Comparison of ENCODE assay signal across 8 cellular contexts in genomic region chr9:123360161-123361085, GRCh38. TPM values are rescaled to one million over a fixed set of nuclear protein-coding genes. Genes with fewer than 3 reads are reported as not detected.
DNase-seq lines count a peak whose midpoint lies in the region; ATAC-seq and TF ChIP-seq lines count a peak whose summit lies in the region.

No MANE protein-coding gene starts in this region.

- H4K20me1 ChIP-seq in BLaER1 (no peaks in the 10 kb centered on the region), mammary epithelial cell (ENCODE audit: insufficient read depth, low read length) (no peaks in the 10 kb centered on the region)

- in situ Hi-C loops in mammary epithelial cell (cut with MboI; ENCODE audit: low sequenced_read_pairs in 2 of 2): no loop called here

- intact Hi-C loops in mammary epithelial cell (cut with micrococcal nuclease): no loop called here

- H3K4me1 Mint-ChIP-seq in T-helper 17 cell: peaks cover 9% of the 10 kb centered on the region
- peaks cover 15% of the 10 kb centered on the region for H3K4me1 Mint-ChIP-seq in stimulated activated memory B cell treated with anti-CD40 and anti-IgM and Interleukin-4, amounts not matched to agents 10 μg/mL and 1 μg/mL and 100 μg/mL, for 72 hours

- no peak for TF ChIP-seq CTCF in mammary epithelial cell (conservative IDR thresholded peaks at IDR 0.05 in 1 of 2, IDR thresholded peaks at IDR 0.05 in 1 of 2; ENCODE audit: extremely low read depth in 1 of 2, insufficient read depth in 1 of 2, low read depth in 1 of 2, low read length in 2 of 2)

- DNase-seq in H7 (peak; percentile 100), T-helper 17 cell (no peak), iPS DF 6.9 (ENCODE audit: low read depth, low spot score) (peak; percentile 78), mammary epithelial cell (no peak)

- no peaks in the 10 kb centered on the region for H3K27me3 ChIP-seq in BLaER1
- H3K27me3 ChIP-seq in H7 (ENCODE audit: control insufficient read depth, insufficient read depth, low read length): peaks cover 2% of the 10 kb centered on the region; the same call in 1 of the 2 replicates
- no peaks in the 10 kb centered on the region for H3K27me3 ChIP-seq in iPS DF 6.9 (ENCODE audit: control insufficient read depth, insufficient read depth, low read length)
- H3K27me3 ChIP-seq in mammary epithelial cell (ENCODE audit: insufficient read depth, low read length): no peaks in the 10 kb centered on the region

- H3K4me2 ChIP-seq in BLaER1 (peak overlapping the region; percentile 56), mammary epithelial cell (ENCODE audit: insufficient read depth, low read depth, low read length) (no peak overlapping the region)

- no peaks in the 10 kb centered on the region for H3K36me3 Mint-ChIP-seq in T-helper 17 cell (ENCODE audit: low read depth)
- peaks cover 32% of the 10 kb centered on the region for H3K36me3 Mint-ChIP-seq in stimulated activated memory B cell treated with anti-CD40 and anti-IgM and Interleukin-4, amounts not matched to agents 10 μg/mL and 1 μg/mL and 100 μg/mL, for 72 hours

- no peaks in the 10 kb centered on the region for H3K79me2 ChIP-seq in mammary epithelial cell (ENCODE audit: insufficient read depth, low read length)

- H3K9me3 ChIP-seq in BLaER1 (no peaks in the 10 kb centered on the region), T-helper 17 cell (ENCODE audit: control insufficient read depth, low read length, poor library complexity, severe bottlenecking) (no peaks in the 10 kb centered on the region), iPS DF 6.9 (ENCODE audit: control insufficient read depth, insufficient read depth, low read length) (no peaks in the 10 kb centered on the region), mammary epithelial cell (replicated peaks; ENCODE audit: insufficient read depth, low read length) (no peaks in the 10 kb centered on the region)

- H3K4me3 ChIP-seq in BLaER1 (no peak overlapping the region), H7 (ENCODE audit: insufficient read depth, low read depth, low read length) (no peak overlapping the region), iPS DF 6.9 (ENCODE audit: low read length) (no peak overlapping the region), mammary epithelial cell (replicated peaks in 1 of 3; ENCODE audit: insufficient read depth in 1 of 3, low read depth in 2 of 3, low read length in 3 of 3) (no peak overlapping the region)

- H3K36me3 ChIP-seq in BLaER1 (no peaks in the 10 kb centered on the region), H7 (replicated peaks; ENCODE audit: control insufficient read depth, insufficient read depth, low read length) (no peaks in the 10 kb centered on the region), iPS DF 6.9 (ENCODE audit: control insufficient read depth, insufficient read depth, low read length) (no peaks in the 10 kb centered on the region), mammary epithelial cell (ENCODE audit: insufficient read depth, low read length) (no peaks in the 10 kb centered on the region)

- H3K9me3 Mint-ChIP-seq in stimulated activated memory B cell treated with anti-CD40 and anti-IgM and Interleukin-4, amounts not matched to agents 10 μg/mL and 1 μg/mL and 100 μg/mL, for 72 hours: no peaks in the 10 kb centered on the region

- H3K4me1 ChIP-seq in BLaER1 (peaks cover 44% of the 10 kb centered on the region), iPS DF 6.9 (ENCODE audit: control insufficient read depth, insufficient read depth, low read length) (peaks cover 20% of the 10 kb centered on the region), mammary epithelial cell (ENCODE audit: insufficient read depth, low read length) (no peaks in the 10 kb centered on the region)

- H3K27ac Mint-ChIP-seq in T-helper 17 cell: peak overlapping the region; percentile 51
- H3K27ac Mint-ChIP-seq in stimulated activated memory B cell treated with anti-CD40 and anti-IgM and Interleukin-4, amounts not matched to agents 10 μg/mL and 1 μg/mL and 100 μg/mL, for 72 hours: no peak overlapping the region

- dilution Hi-C loops in mammary epithelial cell (cut with HindIII; ENCODE audit: low sequenced_read_pairs): no loop called here

- peaks cover 18% of the 10 kb centered on the region for H3K27me3 Mint-ChIP-seq in T-helper 17 cell
- peaks cover 30% of the 10 kb centered on the region for H3K27me3 Mint-ChIP-seq in stimulated activated memory B cell treated with anti-CD40 and anti-IgM and Interleukin-4, amounts not matched to agents 10 μg/mL and 1 μg/mL and 100 μg/mL, for 72 hours

- WGBS in iPS DF 6.9 (ENCODE audit: insufficient coverage, insufficient read length): no CpG with 5 or more reads among the region's 22 CpGs
- 64% methylated on average over 14 of the region's 22 CpGs for WGBS in mammary epithelial cell (ENCODE audit: low coverage, missing lambda C conversion rate)

- H3K4me3 Mint-ChIP-seq in T-helper 17 cell: no peak overlapping the region
- no peak overlapping the region for H3K4me3 Mint-ChIP-seq in stimulated activated memory B cell treated with anti-CD40 and anti-IgM and Interleukin-4, amounts not matched to agents 10 μg/mL and 1 μg/mL and 100 μg/mL, for 72 hours

- H3K9ac ChIP-seq in BLaER1 (no peak overlapping the region), mammary epithelial cell (ENCODE audit: insufficient read depth, low read length) (no peak overlapping the region)

- BruUV-seq in mammary epithelial cell (replicated peaks; lab: Mats Ljungman, UMichigan): no TSS peak

- peak; percentile 33 for ATAC-seq in T-helper 17 cell
- ATAC-seq in stimulated activated memory B cell treated with anti-CD40 and anti-IgM and Interleukin-4, amounts not matched to agents 10 μg/mL and 1 μg/mL and 100 μg/mL, for 72 hours: peak; percentile 52
- no peak for ATAC-seq in HG03439 (IDR thresholded peaks at IDR 0.05; ENCODE audit: unreplicated experiment)
- ATAC-seq in GM18907 (IDR thresholded peaks at IDR 0.05; ENCODE audit: unreplicated experiment): no peak

- CTCF ChIA-PET in mammary epithelial cell (lab: Charles Lee; ENCODE audit: low non-redundant PET): interaction anchor here (0.8 kb wide), 1 partner anchor 10 kb away, joined by 3 read pairs; no protein-coding TSS in a partner anchor

- no peak overlapping the region for H3K27ac ChIP-seq in BLaER1
- no peak overlapping the region for H3K27ac ChIP-seq in iPS DF 6.9 (ENCODE audit: low read length)
- H3K27ac ChIP-seq in mammary epithelial cell (ENCODE audit: insufficient read depth, low read depth, low read length): no peak overlapping the region

- no peak overlapping the region for H2AFZ ChIP-seq in mammary epithelial cell (ENCODE audit: low read depth, low read length)

RNA-seq across cellular contexts. Expression of gene CRB2, which starts 4.4 kb away (rescaled TPM):
- total RNA-seq in H7 (2014; rRNA removed; shearing (Covaris generic)): 1.6 and 1.7 TPM in 2 replicates
- total RNA-seq in T-helper 17 cell: not detected
- total RNA-seq in mammary epithelial cell: under 1 TPM in 1 of 2 donors, not detected in 1; 0.17 TPM
- polyA plus RNA-seq in mammary epithelial cell: not detected
- not detected for polyA minus RNA-seq in mammary epithelial cell

Comparison
In these comparisons a context has a peak if more than half of its experiments do, and no peak if none do; other contexts are left out.
1. DNase-seq: peak in H7 (single experiment) and iPS DF 6.9 (single experiment); none in T-helper 17 cell (0 of 3) and mammary epithelial cell (single experiment).
2. ATAC-seq: peak in T-helper 17 cell (single experiment) and stimulated activated memory B cell treated with anti-CD40 and anti-IgM and Interleukin-4, amounts not matched to agents 10 μg/mL and 1 μg/mL and 100 μg/mL, for 72 hours (single experiment); none in HG03439 (single experiment) and GM18907 (single experiment).